In the genomic region with DNA sequence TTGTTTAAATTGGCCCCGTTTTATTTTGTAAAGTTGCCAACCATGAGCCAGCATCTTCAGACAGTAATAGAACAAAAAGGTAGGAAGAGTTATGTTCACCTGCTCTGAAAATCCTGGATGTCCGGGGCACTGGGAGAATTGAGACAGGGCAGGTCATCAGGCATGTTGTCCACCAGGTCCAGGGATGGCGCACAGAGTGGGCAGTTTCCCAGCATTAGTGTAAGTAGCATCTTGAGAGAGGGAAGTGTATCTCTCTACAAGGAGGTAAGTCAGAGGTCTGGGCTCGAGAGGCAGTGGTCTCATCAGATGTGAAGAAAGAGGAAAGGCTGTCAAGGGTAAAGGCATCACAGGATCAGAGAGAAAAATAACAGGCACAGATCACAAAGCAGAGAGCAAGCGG, we compare ENCODE assay signal across 9 cellular contexts.
"Had no signal": no experiment of that assay in that cellular context is flagged by ENCODE, and none has a peak within 500 bp of the region (broad histone marks: within the 10 kb centered on the region; RNA-seq: fewer than 3 reads in every experiment).

No MANE protein-coding gene starts in this region.

- H3K36me3 ChIP-seq: HAP-1 had no signal

- H3K4me1 Mint-ChIP-seq: GM23338 had no signal

- H3K9ac ChIP-seq: GM23248 had no signal

- H2AFZ ChIP-seq: GM23248, GM23338 had no signal

- ATAC-seq: GM23338, HCT116 had no signal

- H3K9me3 Mint-ChIP-seq: GM23338, H9 had no signal

- DNase-seq: GM23248, GOT3, H7, H9, HCEC 1CT, HFFc6 had no signal

- H3K27ac ChIP-seq: GM23248 had no signal

- H3K4me1 ChIP-seq: HAP-1 had no signal

- H3K4me2 ChIP-seq: GM23338 had no signal

- H3K27ac Mint-ChIP-seq: GM23338, H9, HFFc6 had no signal

- H3K9me3 ChIP-seq: HAP-1 had no signal

- H3K4me3 Mint-ChIP-seq: GM23338, H9, HFFc6 had no signal

- H3K4me3 ChIP-seq: GM23248, GM23338, HAP-1 had no signal
